Comparison of ENCODE assay signal across 8 cellular contexts in the genomic region with DNA sequence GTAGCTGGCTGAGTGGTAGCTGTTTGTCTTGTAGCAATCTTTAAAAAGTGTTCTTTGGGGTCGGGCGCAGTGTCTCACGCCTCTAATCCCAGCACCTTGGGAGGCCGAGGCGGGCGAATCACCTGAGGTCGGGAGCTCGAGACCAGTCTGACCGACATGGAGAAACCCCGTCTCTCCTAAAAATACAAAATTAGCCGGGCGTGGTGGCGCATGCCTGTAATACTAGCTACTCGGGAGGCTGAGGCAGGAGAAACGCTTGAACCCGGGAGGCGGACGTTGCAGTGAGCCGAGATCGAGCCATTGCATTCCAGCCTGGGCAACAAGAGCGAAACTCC. TPM values are rescaled to one million over a fixed set of nuclear protein-coding genes. Genes with fewer than 3 reads are reported as not detected.
A peak's percentile ranks its signal among the peaks of the same experiment; 100 is the strongest.
DNase-seq lines count a peak whose midpoint lies in the region; ATAC-seq and TF ChIP-seq lines count a peak whose summit lies in the region.
"Not testable (repeated sequence)": the region's sequence is repeated elsewhere in the genome, so short reads cannot be mapped to it uniquely, and the experiment has no call there.

No MANE protein-coding gene starts in this region.

- H3K4me3 Mint-ChIP-seq in CD8-positive, alpha-beta memory T cell, result peak overlapping the region; percentile 97 to 99 (median 97)
- H3K4me3 Mint-ChIP-seq in activated CD4-positive, alpha-beta T cell treated with anti-CD3 and anti-CD28 coated beads for 36 hours, result peak overlapping the region; percentile 92
- H3K4me3 Mint-ChIP-seq in central memory CD8-positive, alpha-beta T cell, result peak overlapping the region; percentile 98
- peak overlapping the region; percentile 95 for H3K4me3 Mint-ChIP-seq in natural killer cell treated with Interleukin-12 subunit alpha and Interleukin-12 subunit beta and Interleukin-15 and Interleukin-18, amount 100 ng/mL, for 72 hours

- not testable (repeated sequence) for H3K9me3 ChIP-seq in CD8-positive, alpha-beta memory T cell (ENCODE audit: low read length); HUES64 (ENCODE audit: insufficient read depth, low read depth, low read length); right atrium auricular region; suprapubic skin

- H3K27me3 ChIP-seq in CD8-positive, alpha-beta memory T cell (ENCODE audit: insufficient read depth, low read length, poor library complexity, severe bottlenecking); HUES64 (ENCODE audit: insufficient read depth, low read length); right atrium auricular region; suprapubic skin: not testable (repeated sequence)

- H3K9me3 Mint-ChIP-seq in CD8-positive, alpha-beta memory T cell; activated CD4-positive, alpha-beta T cell treated with anti-CD3 and anti-CD28 coated beads for 36 hours (ENCODE audit: low read depth); central memory CD8-positive, alpha-beta T cell; natural killer cell treated with Interleukin-12 subunit alpha and Interleukin-12 subunit beta and Interleukin-15 and Interleukin-18, amount 100 ng/mL, for 72 hours: not testable (repeated sequence)

- H3K27ac ChIP-seq in CD8-positive, alpha-beta memory T cell (ENCODE audit: low read depth, low read length), result peak overlapping the region; percentile 74
- peak overlapping the region; percentile 97 for H3K27ac ChIP-seq in HUES64 (ENCODE audit: low read depth, low read length)
- H3K27ac ChIP-seq in right atrium auricular region, result peak overlapping the region; percentile 80 to 84
- peak overlapping the region; percentile 84 for H3K27ac ChIP-seq in suprapubic skin

- H3K27me3 Mint-ChIP-seq in CD8-positive, alpha-beta memory T cell; activated CD4-positive, alpha-beta T cell treated with anti-CD3 and anti-CD28 coated beads for 36 hours; central memory CD8-positive, alpha-beta T cell; natural killer cell treated with Interleukin-12 subunit alpha and Interleukin-12 subunit beta and Interleukin-15 and Interleukin-18, amount 100 ng/mL, for 72 hours: not testable (repeated sequence)

- CTCF ChIA-PET in CD8-positive, alpha-beta memory T cell (lab: Charles Lee), result interaction anchor here (0.7 to 2.9 kb wide), 23 partner anchors 8 to 268 kb away, joined by 3 to 31 read pairs (median 5); partner anchors contain the start of genes CASP10, CFLAR, HYCC2 and NDUFB3
- CTCF ChIA-PET in activated CD4-positive, alpha-beta T cell treated with anti-CD3 and anti-CD28 coated beads for 36 hours (lab: Charles Lee), result interaction anchor here (0.6 to 2.3 kb wide), 22 partner anchors 8 to 270 kb away, joined by 3 to 29 read pairs (median 5); partner anchors contain the start of gene CASP10

- H3K9ac ChIP-seq in HUES64 (ENCODE audit: low read depth, low read length), result peak overlapping the region; percentile 94

- DNase-seq in CD8-positive, alpha-beta memory T cell; activated CD4-positive, alpha-beta T cell treated with anti-CD3 and anti-CD28 coated beads for 36 hours; central memory CD8-positive, alpha-beta T cell (ENCODE audit: low spot score in 2 of 2); right atrium auricular region (ENCODE audit: low spot score): not testable (repeated sequence)
- peak; percentile 62 for DNase-seq in natural killer cell treated with Interleukin-12 subunit alpha and Interleukin-12 subunit beta and Interleukin-15 and Interleukin-18, amount 100 ng/mL, for 72 hours (ENCODE audit: low spot score)
- DNase-seq in suprapubic skin (ENCODE audit: low spot score in 2 of 2), result peak in 1 of 2 donors; percentile 67

- H3K4me1 ChIP-seq in CD8-positive, alpha-beta memory T cell (ENCODE audit: insufficient read depth, low read length), result peaks cover 37% of the 10 kb centered on the region
- H3K4me1 ChIP-seq in HUES64 (ENCODE audit: insufficient read depth, low read length) (peaks cover 25% of the 10 kb centered on the region), right atrium auricular region (peaks cover 0 to 28% of the 10 kb centered on the region in 2 donors), suprapubic skin (peaks cover 42% of the 10 kb centered on the region)

- peak overlapping the region; percentile 98 to 100 (median 98) for H3K27ac Mint-ChIP-seq in CD8-positive, alpha-beta memory T cell
- H3K27ac Mint-ChIP-seq in activated CD4-positive, alpha-beta T cell treated with anti-CD3 and anti-CD28 coated beads for 36 hours, result peak overlapping the region; percentile 96
- H3K27ac Mint-ChIP-seq in central memory CD8-positive, alpha-beta T cell (ENCODE audit: low read depth), result peak overlapping the region; percentile 97
- H3K27ac Mint-ChIP-seq in natural killer cell treated with Interleukin-12 subunit alpha and Interleukin-12 subunit beta and Interleukin-15 and Interleukin-18, amount 100 ng/mL, for 72 hours, result peak overlapping the region; percentile 87 to 96

- peak overlapping the region; percentile 93 for H3K4me3 ChIP-seq in CD8-positive, alpha-beta memory T cell (ENCODE audit: low read length)
- H3K4me3 ChIP-seq in HUES64 (ENCODE audit: low read length), result peak overlapping the region; percentile 88
- H3K4me3 ChIP-seq in right atrium auricular region, result peak overlapping the region; percentile 74 to 79
- H3K4me3 ChIP-seq in suprapubic skin, result peak overlapping the region; percentile 85

- 2% methylated on average over 21 of the region's 21 CpGs for WGBS in HUES64
- 1% methylated on average over 21 of the region's 21 CpGs for WGBS in suprapubic skin

- not testable (repeated sequence) for TF ChIP-seq POLR2A in suprapubic skin (IDR thresholded peaks at IDR 0.05)

- ATAC-seq in GM21723 (IDR thresholded peaks at IDR 0.05; ENCODE audit: unreplicated experiment), result peak; percentile 17
- peak; percentile 13 for ATAC-seq in activated CD4-positive, alpha-beta T cell treated with anti-CD3 and anti-CD28 coated beads for 36 hours
- ATAC-seq in central memory CD8-positive, alpha-beta T cell (replicated peaks; ENCODE audit: extremely low read depth, poor library complexity, severe bottlenecking), result peak; percentile 1
- peak in 1 of 2 donors; percentile 1 for ATAC-seq in natural killer cell treated with Interleukin-12 subunit alpha and Interleukin-12 subunit beta and Interleukin-15 and Interleukin-18, amount 100 ng/mL, for 72 hours

- peaks cover 60 to 73% (median 69%) of the 10 kb centered on the region in 3 donors for H3K4me1 Mint-ChIP-seq in CD8-positive, alpha-beta memory T cell
- H3K4me1 Mint-ChIP-seq in activated CD4-positive, alpha-beta T cell treated with anti-CD3 and anti-CD28 coated beads for 36 hours, result peaks cover 65% of the 10 kb centered on the region
- H3K4me1 Mint-ChIP-seq in central memory CD8-positive, alpha-beta T cell, result peaks cover 43% of the 10 kb centered on the region
- peaks cover 40 to 57% of the 10 kb centered on the region in 2 donors for H3K4me1 Mint-ChIP-seq in natural killer cell treated with Interleukin-12 subunit alpha and Interleukin-12 subunit beta and Interleukin-15 and Interleukin-18, amount 100 ng/mL, for 72 hours (ENCODE audit: low read depth in 2 of 2)

- intact Hi-C loops in activated CD4-positive, alpha-beta T cell treated with anti-CD3 and anti-CD28 coated beads for 36 hours (cut with DNase I, micrococcal nuclease), result loop anchor here (1.0 to 5.0 kb wide), 13 partner anchors 20 to 1068 kb away; partner anchors contain the start of genes HYCC2 (in 2 of the 2), NIF3L1 (in 2 of the 2), PPIL3 (in 2 of the 2) and BZW1 (in 1 of the 2)

- H3K36me3 ChIP-seq in CD8-positive, alpha-beta memory T cell (ENCODE audit: insufficient read depth, low read length); right atrium auricular region; suprapubic skin: not testable (repeated sequence)
- peaks cover 15% of the 10 kb centered on the region for H3K36me3 ChIP-seq in HUES64 (ENCODE audit: insufficient read depth, low read length)

- POLR2A ChIA-PET in CD8-positive, alpha-beta memory T cell (lab: Charles Lee), result interaction anchor here (0.7 to 2.3 kb wide), 11 partner anchors 74 to 298 kb away, joined by 3 to 17 read pairs (median 6); partner anchors contain the start of genes CFLAR and CLK1
- POLR2A ChIA-PET in activated CD4-positive, alpha-beta T cell treated with anti-CD3 and anti-CD28 coated beads for 36 hours (lab: Charles Lee), result interaction anchor here (0.6 to 1.3 kb wide), 4 partner anchors 13 to 269 kb away, joined by 3 to 8 read pairs (median 4); partner anchors contain the start of genes NIF3L1 and PPIL3

- TF ChIP-seq CTCF in right atrium auricular region (IDR thresholded peaks at IDR 0.05); suprapubic skin (IDR thresholded peaks at IDR 0.05): not testable (repeated sequence)

- H3K36me3 Mint-ChIP-seq in CD8-positive, alpha-beta memory T cell, result peaks cover 0 to 19% (median 2%) of the 10 kb centered on the region in 3 donors
- peaks cover 21% of the 10 kb centered on the region for H3K36me3 Mint-ChIP-seq in activated CD4-positive, alpha-beta T cell treated with anti-CD3 and anti-CD28 coated beads for 36 hours (ENCODE audit: low read depth)
- peaks cover 18% of the 10 kb centered on the region for H3K36me3 Mint-ChIP-seq in central memory CD8-positive, alpha-beta T cell (ENCODE audit: insufficient read depth)
- not testable (repeated sequence) for H3K36me3 Mint-ChIP-seq in natural killer cell treated with Interleukin-12 subunit alpha and Interleukin-12 subunit beta and Interleukin-15 and Interleukin-18, amount 100 ng/mL, for 72 hours

- TF ChIP-seq EP300 in suprapubic skin (IDR thresholded peaks at IDR 0.05), result not testable (repeated sequence)

RNA-seq across cellular contexts. Expression of gene ORC2, which starts 0.4 kb away (rescaled TPM):
- total RNA-seq in CD8-positive, alpha-beta memory T cell, result 10 to 100 TPM; 47.9 to 51.9 TPM
- polyA plus RNA-seq in CD8-positive, alpha-beta memory T cell, result 8.5 TPM
- polyA plus RNA-seq in HUES64 (2013, experiment 1 of 2), result 39.3 TPM
- 36.8 TPM for polyA plus RNA-seq in HUES64 (2013, experiment 2 of 2)
- 10 to 100 TPM; 68.5 to 80.5 TPM for total RNA-seq in activated CD4-positive, alpha-beta T cell treated with anti-CD3 and anti-CD28 coated beads for 36 hours
- total RNA-seq in right atrium auricular region (10 to 100 TPM in 1 of 2 donors, 1 to 10 TPM in 1; 8.5 to 14.7 TPM), suprapubic skin (10 to 100 TPM; 13.3 to 39.7 (median 17.3) TPM)
- 10 to 100 TPM; 33.8 to 43.9 TPM for total RNA-seq in natural killer cell treated with Interleukin-12 subunit alpha and Interleukin-12 subunit beta and Interleukin-15 and Interleukin-18, amount 100 ng/mL, for 72 hours
